In the genomic region with DNA sequence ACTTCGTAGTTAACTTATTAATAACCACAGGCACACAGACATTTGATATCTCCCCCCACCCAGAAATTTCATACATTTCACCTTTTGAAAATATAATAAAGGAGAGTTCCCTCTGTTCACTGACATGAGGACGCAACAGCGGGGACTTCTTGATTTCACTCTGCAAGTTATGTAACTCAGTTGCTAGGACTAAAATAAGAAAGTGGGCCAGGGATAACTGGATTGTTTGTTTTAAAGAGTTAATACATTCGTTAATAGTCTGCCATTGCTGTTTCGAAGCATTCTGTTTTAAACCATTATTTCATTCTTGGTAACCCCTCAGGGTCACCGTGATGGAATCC, we compare ENCODE assay signal across 8 cellular contexts. TPM values are rescaled to one million over a fixed set of nuclear protein-coding genes. Genes with fewer than 3 reads are reported as not detected.
DNase-seq lines count a peak whose midpoint lies in the region; ATAC-seq, FAIRE-seq and TF ChIP-seq lines count a peak whose summit lies in the region.

No MANE protein-coding gene starts in this region.

- H3K9me3 ChIP-seq in K562 (replicated peaks; ENCODE audit: control insufficient read depth, insufficient read depth, low read depth, low read length) (no peaks in the 10 kb centered on the region), mesodermal cell (ENCODE audit: control insufficient read depth, low read length) (no peaks in the 10 kb centered on the region)

- peak overlapping the region; percentile 90 for H3K27ac Mint-ChIP-seq in stimulated activated naive CD8-positive, alpha-beta T cell treated with anti-CD3 and anti-CD28 coated beads, Interleukin-15, Interleukin-2, amounts not matched to agents 100 ng/mL and 50 ng/mL, for 24 hours

- no peaks in the 10 kb centered on the region for H3K9me3 Mint-ChIP-seq in stimulated activated naive CD8-positive, alpha-beta T cell treated with anti-CD3 and anti-CD28 coated beads, Interleukin-15, Interleukin-2, amounts not matched to agents 100 ng/mL and 50 ng/mL, for 24 hours

- in situ Hi-C loops in K562 (cut with MboI) = no loop called here

- TF ChIP-seq RAD21 in K562 (CRISPR knock-in tag; conservative IDR thresholded peaks at IDR 0.05 in 1 of 2, IDR thresholded peaks at IDR 0.05 in 1 of 2) = no peak

- DNase-seq in stimulated activated naive CD8-positive, alpha-beta T cell treated with anti-CD3 and anti-CD28 coated beads, Interleukin-15, Interleukin-2, amounts not matched to agents 100 U/mL and 50 U/mL, for 24 hours = no peak
- DNase-seq in K562 (ENCODE audit: extremely low read depth in 1 of 4, low spot score in 3 of 4) = no peak
- DNase-seq in effector CD4-positive, alpha-beta T cell = no peak
- DNase-seq in kidney tubule cell (ENCODE audit: low spot score) = no peak
- DNase-seq in SHP77 (lab: John Stamatoyannopoulos, UW) = no peak

- H3K27me3 ChIP-seq in K562 (ENCODE audit: control insufficient read depth in 2 of 2, insufficient read depth in 2 of 2, low read length in 2 of 2) = no peaks in the 10 kb centered on the region

- no TSS peak for BruUV-seq in K562 (replicated peaks; lab: Mats Ljungman, UMichigan)

- peak overlapping the region in 1 of 2 experiments; percentile 88; a peak in 2 of 4 replicates for H3K9ac ChIP-seq in K562 (ENCODE audit: insufficient read depth in 1 of 2, low read depth in 2 of 2, low read length in 2 of 2)

- 4% methylated on average over 6 of the region's 6 CpGs for WGBS in K562 (ENCODE audit: insufficient coverage, low coverage, missing lambda C conversion rate)
- WGBS in mesodermal cell (ENCODE audit: insufficient coverage in 2 of 2), 2 experiments = 67 to 74% methylated on average over 4 to 5 of the region's 6 CpGs

- peaks cover 4% of the 10 kb centered on the region for H3K36me3 Mint-ChIP-seq in stimulated activated naive CD8-positive, alpha-beta T cell treated with anti-CD3 and anti-CD28 coated beads, Interleukin-15, Interleukin-2, amounts not matched to agents 100 ng/mL and 50 ng/mL, for 24 hours (ENCODE audit: low read depth)

- H3K4me1 ChIP-seq in K562 (replicated peaks in 1 of 2; ENCODE audit: control insufficient read depth in 2 of 2, insufficient read depth in 2 of 2, low read length in 2 of 2) = peaks cover 6 to 12% of the 10 kb centered on the region in 2 experiments; a peak in 4 of 5 replicates
- H3K4me1 ChIP-seq in mesodermal cell (ENCODE audit: control insufficient read depth, insufficient read depth, low read length, poor library complexity, severe bottlenecking) = peaks cover 5% of the 10 kb centered on the region

- no peak for ATAC-seq in stimulated activated naive CD8-positive, alpha-beta T cell treated with anti-CD3 and anti-CD28 coated beads, Interleukin-15, Interleukin-2, amounts not matched to agents 100 U/mL and 50 U/mL, for 24 hours
- ATAC-seq in K562 = no peak
- ATAC-seq in HG02973 (IDR thresholded peaks at IDR 0.05; ENCODE audit: unreplicated experiment) = no peak

- H4K20me1 ChIP-seq in K562 (replicated peaks; ENCODE audit: control insufficient read depth, insufficient read depth, low read length) = no peaks in the 10 kb centered on the region

- H3K4me3 ChIP-seq in K562 = peak overlapping the region; percentile 86
- peak overlapping the region; percentile 97 for H3K4me3 ChIP-seq in mesodermal cell (ENCODE audit: extremely low read depth, insufficient read depth, low read length, poor library complexity, severe bottlenecking)

- FAIRE-seq in K562 (lab: Jason Lieb, UNC) = no peak

- H2AFZ ChIP-seq in K562 (ENCODE audit: low read depth, low read length) = no peak overlapping the region

- no peak for TF ChIP-seq EP300 in K562 (IDR thresholded peaks at IDR 0.05; ENCODE audit: low read length)

- no peak for TF ChIP-seq POLR2A in K562 (conservative IDR thresholded peaks at IDR 0.05)

- intact Hi-C loops in K562 (cut with micrococcal nuclease) = loop anchor here (5.0 kb wide), 1 partner anchor 39 kb away; no protein-coding TSS in a partner anchor

- peaks cover 63% of the 10 kb centered on the region for H3K79me2 ChIP-seq in K562 (ENCODE audit: control insufficient read depth, insufficient read depth, low read length)

- POLR2A ChIA-PET in K562 (lab: Yijun Ruan, JAX) = interaction anchor here (0.5 to 2.3 kb wide), 6 partner anchors 10 to 253 kb away, joined by 3 to 10 read pairs (median 4); no protein-coding TSS in a partner anchor

- no peaks in the 10 kb centered on the region for H3K9me1 ChIP-seq in K562 (ENCODE audit: control insufficient read depth, insufficient read depth, low read length)

- no peaks in the 10 kb centered on the region for H3K27me3 Mint-ChIP-seq in stimulated activated naive CD8-positive, alpha-beta T cell treated with anti-CD3 and anti-CD28 coated beads, Interleukin-15, Interleukin-2, amounts not matched to agents 100 ng/mL and 50 ng/mL, for 24 hours

- H3K27ac ChIP-seq in K562 (ENCODE audit: extremely low read depth, low read depth, low read length) (peak overlapping the region; percentile 94), mesodermal cell (ENCODE audit: low read depth, low read length, severe bottlenecking) (no peak overlapping the region)

- H3K4me1 Mint-ChIP-seq in stimulated activated naive CD8-positive, alpha-beta T cell treated with anti-CD3 and anti-CD28 coated beads, Interleukin-15, Interleukin-2, amounts not matched to agents 100 ng/mL and 50 ng/mL, for 24 hours (ENCODE audit: low read depth) = peaks cover 37% of the 10 kb centered on the region

- TF ChIP-seq CTCF in K562 (IDR thresholded peaks at IDR 0.05 in 2 of 3, conservative IDR thresholded peaks at IDR 0.05 in 1 of 3; ENCODE audit: insufficient read depth in 2 of 3, low read depth in 1 of 3, low read length in 3 of 3) = no peak

- H3K36me3 ChIP-seq in K562 (ENCODE audit: control insufficient read depth, insufficient read depth, low read length) (peaks cover 10% of the 10 kb centered on the region; the same call in 2 of the 3 replicates), mesodermal cell (ENCODE audit: control insufficient read depth, insufficient read depth, low read length) (no peaks in the 10 kb centered on the region)

- CTCF ChIA-PET in K562 (lab: Yijun Ruan, JAX; ENCODE audit: low intra/inter-chr PET ratio) = no interaction called here

- peak overlapping the region; percentile 97 for H3K4me3 Mint-ChIP-seq in stimulated activated naive CD8-positive, alpha-beta T cell treated with anti-CD3 and anti-CD28 coated beads, Interleukin-15, Interleukin-2, amounts not matched to agents 100 ng/mL and 50 ng/mL, for 24 hours

- peak overlapping the region; percentile 86 for H3K4me2 ChIP-seq in K562 (ENCODE audit: insufficient read depth, low read length)

TF ChIP-seq in K562, 482 proteins besides CTCF, POLR2A, EP300 and RAD21 (continues in another document):
- TF ChIP-seq PCBP2 (IDR thresholded peaks at IDR 0.05; ENCODE audit: low read depth, low read length, poor library complexity, severe bottlenecking) (no peak), ETV6 (IDR thresholded peaks at IDR 0.05; ENCODE audit: borderline replicate concordance in 1 of 2, low read depth in 2 of 2, low read length in 1 of 2) (no peak), ETV6 (CRISPR knock-in tag; IDR thresholded peaks at IDR 0.05; ENCODE audit: borderline replicate concordance) (no peak), SREBF2 (CRISPR knock-in tag; IDR thresholded peaks at IDR 0.05) (no peak), NCOA6 (IDR thresholded peaks at IDR 0.05) (no peak)

RNA-seq across cellular contexts. Expression of gene RHOT1, which starts 1.2 kb away (rescaled TPM):
- total RNA-seq in K562 (2011; cell fraction: chromatin; rRNA removed; ENCODE audit: low replicate concordance) = 23.7 and 108 TPM in 2 replicates
- total RNA-seq in K562 (2011; cell fraction: nucleolus; rRNA removed) = 13.2 and 19.5 TPM in 2 replicates
- 39.4 and 61.3 TPM in 2 replicates for total RNA-seq in K562 (2011; cell fraction: nucleoplasm; rRNA removed)
- 25.1 and 33.3 TPM in 2 replicates for total RNA-seq in K562 (2014; rRNA removed)
- total RNA-seq in K562 (2014; rRNA removed; fragmentation: Illumina TruSeq; extraction: Trizol) = 52.9 and 55.3 TPM in 2 replicates
- total RNA-seq in K562 (2015; rRNA removed; fragmentation: Illumina TruSeq; extraction: Trizol) = 39.9 and 50.5 TPM in 2 replicates
- total RNA-seq in K562 (2021) = 30.8 and 33.9 TPM in 2 replicates
- polyA plus RNA-seq in K562 (2011; rRNA removed) = 67.5 and 101 TPM in 2 replicates
- polyA plus RNA-seq in K562 (2011; cell fraction: cytosol; rRNA removed) = 29.2 and 43.3 TPM in 2 replicates
- 22.7 and 29.3 TPM in 2 replicates for polyA plus RNA-seq in K562 (2011; cell fraction: nucleus; rRNA removed)
- polyA plus RNA-seq in K562 (2012) = 28.2 and 47.4 TPM in 2 replicates
- 47.5 and 72.5 TPM in 2 replicates for polyA plus RNA-seq in K562 (2014; fragmentation: Illumina TruSeq; extraction: Trizol)
- 10 to 100 TPM; 23.0 to 30.5 TPM for polyA plus RNA-seq in K562 (2014; fragmentation: Nextera tagmentation; extraction: Ambion mirVana)
- 32.2 and 41.2 TPM in 2 replicates for polyA plus RNA-seq in K562 (2014; rRNA removed)
- polyA minus RNA-seq in K562 (2011; rRNA and poly(A)+ RNA removed) = 85.8 and 104 TPM in 2 replicates
- polyA minus RNA-seq in K562 (2011; cell fraction: cytosol; rRNA and poly(A)+ RNA removed) = 20.7 and 44.3 TPM in 2 replicates
- polyA minus RNA-seq in K562 (2011; cell fraction: nucleus; rRNA and poly(A)+ RNA removed) = 29.1 and 38.3 TPM in 2 replicates
- polyA plus RNA-seq in mesodermal cell (2013, experiment 1 of 2) = 32.8 TPM
- 37.6 TPM for polyA plus RNA-seq in mesodermal cell (2013, experiment 2 of 2)
